ENCODE assay signal across 7 cellular contexts in genomic region chr12:120536064-120536791, GRCh38. TPM values are rescaled to one million over a fixed set of nuclear protein-coding genes. Genes with fewer than 3 reads are reported as not detected.
DNase-seq lines count a peak whose midpoint lies in the region; ATAC-seq lines count a peak whose summit lies in the region.

No MANE protein-coding gene starts in this region.

- H3K9me3 ChIP-seq in HUES64 (ENCODE audit: insufficient read depth, low read depth, low read length): no peaks in the 10 kb centered on the region

- peaks cover 20% of the 10 kb centered on the region for H3K4me1 ChIP-seq in HUES64 (ENCODE audit: insufficient read depth, low read length)

- ATAC-seq in activated T-helper 17 cell treated with anti-CD3 and anti-CD28 coated beads, Interleukin-2, amount 50 U/mL, for 72 hours (replicated peaks): no peak
- no peak for ATAC-seq in stimulated activated naive CD8-positive, alpha-beta T cell treated with anti-CD3 and anti-CD28 coated beads, Interleukin-15, Interleukin-2, amounts not matched to agents 100 U/mL and 50 U/mL, for 24 hours
- ATAC-seq in GM19324 (IDR thresholded peaks at IDR 0.05; ENCODE audit: low FRiP score, unreplicated experiment) (no peak), GM21360 (IDR thresholded peaks at IDR 0.05; ENCODE audit: unreplicated experiment) (no peak)

- H3K9ac ChIP-seq in HUES64 (ENCODE audit: low read depth, low read length): peak overlapping the region; percentile 29; the same call in 1 of the 2 replicates

- H3K27me3 ChIP-seq in HUES64 (ENCODE audit: insufficient read depth, low read length): no peaks in the 10 kb centered on the region

- peaks cover 22% of the 10 kb centered on the region for H3K4me1 Mint-ChIP-seq in activated T-helper 17 cell treated with anti-CD3 and anti-CD28 coated beads, Interleukin-2, amount 50 U/mL, for 72 hours
- peaks cover 65 to 69% of the 10 kb centered on the region in 2 donors for H3K4me1 Mint-ChIP-seq in immature natural killer cell

- peaks cover 20% of the 10 kb centered on the region for H3K36me3 ChIP-seq in HUES64 (ENCODE audit: insufficient read depth, low read length)

- 88% methylated on average over 13 of the region's 13 CpGs for WGBS in HUES64

- H3K4me3 Mint-ChIP-seq in activated T-helper 17 cell treated with anti-CD3 and anti-CD28 coated beads, Interleukin-2, amount 50 U/mL, for 72 hours: peak overlapping the region; percentile 91
- H3K4me3 Mint-ChIP-seq in immature natural killer cell: peak overlapping the region; percentile 86 to 97 (median 95)

- no peak for DNase-seq in immature natural killer cell
- DNase-seq in stimulated activated naive CD8-positive, alpha-beta T cell treated with anti-CD3 and anti-CD28 coated beads, Interleukin-15, Interleukin-2, amounts not matched to agents 100 U/mL and 50 U/mL, for 24 hours: peak; percentile 24
- DNase-seq in DMS53 (lab: John Stamatoyannopoulos, UW): no peak

- no peak overlapping the region for H3K27ac ChIP-seq in HUES64 (ENCODE audit: low read depth, low read length)

- H3K36me3 Mint-ChIP-seq in activated T-helper 17 cell treated with anti-CD3 and anti-CD28 coated beads, Interleukin-2, amount 50 U/mL, for 72 hours (ENCODE audit: low read depth): peaks cover 74% of the 10 kb centered on the region
- H3K36me3 Mint-ChIP-seq in immature natural killer cell: peaks cover 0 to 3% (median 0%) of the 10 kb centered on the region in 3 donors

- no peaks in the 10 kb centered on the region for H3K27me3 Mint-ChIP-seq in activated T-helper 17 cell treated with anti-CD3 and anti-CD28 coated beads, Interleukin-2, amount 50 U/mL, for 72 hours
- H3K27me3 Mint-ChIP-seq in immature natural killer cell (ENCODE audit: low read depth in 3 of 3): peaks cover 6 to 11% (median 8%) of the 10 kb centered on the region in 3 donors

- H3K9me3 Mint-ChIP-seq in activated T-helper 17 cell treated with anti-CD3 and anti-CD28 coated beads, Interleukin-2, amount 50 U/mL, for 72 hours: no peaks in the 10 kb centered on the region
- no peaks in the 10 kb centered on the region for H3K9me3 Mint-ChIP-seq in immature natural killer cell

- peak overlapping the region; percentile 98 for H3K27ac Mint-ChIP-seq in activated T-helper 17 cell treated with anti-CD3 and anti-CD28 coated beads, Interleukin-2, amount 50 U/mL, for 72 hours
- H3K27ac Mint-ChIP-seq in immature natural killer cell: peak overlapping the region; percentile 78 to 96 (median 92)

- H3K4me3 ChIP-seq in HUES64 (ENCODE audit: low read length): peak overlapping the region; percentile 83

RNA-seq across cellular contexts. Expression of gene RNF10, which starts 2.1 kb away (rescaled TPM):
- 101 TPM for polyA plus RNA-seq in HUES64 (2013, experiment 1 of 2)
- 106 TPM for polyA plus RNA-seq in HUES64 (2013, experiment 2 of 2)
- 100 to 1,000 TPM; 182 to 212 TPM for total RNA-seq in activated T-helper 17 cell treated with anti-CD3 and anti-CD28 coated beads, Interleukin-2, amount 50 U/mL, for 72 hours
- polyA plus RNA-seq in immature natural killer cell: 100 to 1,000 TPM in 1 of 3 donors, 10 to 100 TPM in 2; 60.3 to 154 (median 66.5) TPM

RNA-seq across cellular contexts. Expression of gene COQ5, which starts 7.3 kb away (rescaled TPM):
- polyA plus RNA-seq in HUES64 (2013, experiment 1 of 2): 30.5 TPM
- 41.1 TPM for polyA plus RNA-seq in HUES64 (2013, experiment 2 of 2)
- total RNA-seq in activated T-helper 17 cell treated with anti-CD3 and anti-CD28 coated beads, Interleukin-2, amount 50 U/mL, for 72 hours: 10 to 100 TPM; 17.2 to 21.8 TPM
- polyA plus RNA-seq in immature natural killer cell: 10 to 100 TPM; 39.7 to 51.8 (median 49.6) TPM

RNA-seq across cellular contexts. Expression of gene DYNLL1, which starts 40.3 kb away (rescaled TPM):
- 526 TPM for polyA plus RNA-seq in HUES64 (2013, experiment 1 of 2)
- polyA plus RNA-seq in HUES64 (2013, experiment 2 of 2): 516 TPM
- total RNA-seq in activated T-helper 17 cell treated with anti-CD3 and anti-CD28 coated beads, Interleukin-2, amount 50 U/mL, for 72 hours: 100 to 1,000 TPM in 1 of 2 donors, 10 to 100 TPM in 1; 69.2 to 197 TPM
- polyA plus RNA-seq in immature natural killer cell: 100 to 1,000 TPM; 399 to 508 (median 457) TPM

RNA-seq across cellular contexts. Expression of gene POP5, which starts 45.0 kb away (rescaled TPM):
- polyA plus RNA-seq in HUES64 (2013, experiment 1 of 2): 52.3 TPM
- polyA plus RNA-seq in HUES64 (2013, experiment 2 of 2): 42.1 TPM
- total RNA-seq in activated T-helper 17 cell treated with anti-CD3 and anti-CD28 coated beads, Interleukin-2, amount 50 U/mL, for 72 hours: 10 to 100 TPM; 29.9 to 41.5 TPM
- polyA plus RNA-seq in immature natural killer cell: 100 to 1,000 TPM in 2 of 3 donors, 10 to 100 TPM in 1; 86.2 to 110 (median 101) TPM
